3 cellular contexts compared by ENCODE assay signal in the genomic region with DNA sequence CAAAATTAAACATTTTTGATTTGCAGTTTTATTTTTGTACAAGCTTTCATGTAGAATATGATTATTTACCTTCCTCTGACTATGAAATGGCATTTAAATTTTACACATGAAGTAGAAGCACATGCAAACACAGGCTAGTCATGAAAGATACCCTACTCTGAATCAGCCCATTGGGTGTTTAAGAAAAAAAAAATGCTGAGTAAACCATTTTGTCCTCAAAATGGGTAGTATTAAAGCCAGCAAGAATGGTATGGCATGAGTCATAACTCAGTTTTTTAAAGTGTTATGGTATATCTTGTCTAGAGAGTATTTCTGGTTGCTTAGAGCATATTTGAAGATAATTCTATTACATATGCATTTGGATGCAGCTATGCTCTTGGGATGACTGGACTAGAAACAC.
TF ChIP-seq lines count a peak whose summit lies in the region.

No MANE protein-coding gene starts in this region.

TF ChIP-seq in HepG2, 621 proteins besides CTCF, POLR2A, EP300 and RAD21:
- peak; percentile 96 for TF ChIP-seq MAFK (conservative IDR thresholded peaks at IDR 0.05 in 1 of 2, IDR thresholded peaks at IDR 0.05 in 1 of 2; ENCODE audit: low read length in 2 of 2)
- TF ChIP-seq ZNF205 (CRISPR knock-in tag; IDR thresholded peaks at IDR 0.05) = no peak
- TF ChIP-seq MAFF (IDR thresholded peaks at IDR 0.05; ENCODE audit: low read depth, low read length) = peak; percentile 94

TF ChIP-seq in IMR-90, 13 proteins besides CTCF, POLR2A, EP300 and RAD21:
- TF ChIP-seq SMC3 (IDR thresholded peaks at IDR 0.05; ENCODE audit: low read depth, low read length) (no peak), MAFK (IDR thresholded peaks at IDR 0.05; ENCODE audit: low read depth, low read length) (peak; percentile 90), FOS (IDR thresholded peaks at IDR 0.05; ENCODE audit: low read depth, low read length) (no peak), CEBPB (IDR thresholded peaks at IDR 0.05; ENCODE audit: low read depth, low read length) (no peak)
- TF ChIP-seq, protein P1, sequence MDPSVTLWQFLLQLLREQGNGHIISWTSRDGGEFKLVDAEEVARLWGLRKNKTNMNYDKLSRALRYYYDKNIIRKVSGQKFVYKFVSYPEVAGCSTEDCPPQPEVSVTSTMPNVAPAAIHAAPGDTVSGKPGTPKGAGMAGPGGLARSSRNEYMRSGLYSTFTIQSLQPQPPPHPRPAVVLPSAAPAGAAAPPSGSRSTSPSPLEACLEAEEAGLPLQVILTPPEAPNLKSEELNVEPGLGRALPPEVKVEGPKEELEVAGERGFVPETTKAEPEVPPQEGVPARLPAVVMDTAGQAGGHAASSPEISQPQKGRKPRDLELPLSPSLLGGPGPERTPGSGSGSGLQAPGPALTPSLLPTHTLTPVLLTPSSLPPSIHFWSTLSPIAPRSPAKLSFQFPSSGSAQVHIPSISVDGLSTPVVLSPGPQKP (IDR thresholded peaks at IDR 0.05; ENCODE audit: borderline replicate concordance, low read depth, low read length) = no peak

TF ChIP-seq in H1, 55 proteins besides CTCF, POLR2A, EP300 and RAD21:
- TF ChIP-seq MAFK (IDR thresholded peaks at IDR 0.05; ENCODE audit: low read depth, low read length) = 0 out of 2 replicates have a peak, but pooled peaks have one; percentile 42
- TF ChIP-seq, protein P2, sequence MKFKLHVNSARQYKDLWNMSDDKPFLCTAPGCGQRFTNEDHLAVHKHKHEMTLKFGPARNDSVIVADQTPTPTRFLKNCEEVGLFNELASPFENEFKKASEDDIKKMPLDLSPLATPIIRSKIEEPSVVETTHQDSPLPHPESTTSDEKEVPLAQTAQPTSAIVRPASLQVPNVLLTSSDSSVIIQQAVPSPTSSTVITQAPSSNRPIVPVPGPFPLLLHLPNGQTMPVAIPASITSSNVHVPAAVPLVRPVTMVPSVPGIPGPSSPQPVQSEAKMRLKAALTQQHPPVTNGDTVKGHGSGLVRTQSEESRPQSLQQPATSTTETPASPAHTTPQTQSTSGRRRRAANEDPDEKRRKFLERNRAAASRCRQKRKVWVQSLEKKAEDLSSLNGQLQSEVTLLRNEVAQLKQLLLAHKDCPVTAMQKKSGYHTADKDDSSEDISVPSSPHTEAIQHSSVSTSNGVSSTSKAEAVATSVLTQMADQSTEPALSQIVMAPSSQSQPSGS (IDR thresholded peaks at IDR 0.05; ENCODE audit: low read length) = no peak
- no peak for TF ChIP-seq USF2 (IDR thresholded peaks at IDR 0.05; ENCODE audit: low read length)
- TF ChIP-seq JUND (IDR thresholded peaks at IDR 0.05; ENCODE audit: low read length) = no peak
- no peak for TF ChIP-seq CHD1 (IDR thresholded peaks at IDR 0.05; ENCODE audit: low read depth, low read length)
- TF ChIP-seq CBX8 (IDR thresholded peaks at IDR 0.05; ENCODE audit: borderline replicate concordance, low read depth, low read length) = no peak
